In genomic region chr15:66838671-66839239, GRCh38 we compare ENCODE assay signal across 10 cellular contexts.
DNase-seq lines count a peak whose midpoint lies in the region; ATAC-seq and TF ChIP-seq lines count a peak whose summit lies in the region.
"Had no signal": no experiment of that assay in that cellular context is flagged by ENCODE, and none has a peak within 500 bp of the region (broad histone marks: within the 10 kb centered on the region; RNA-seq: fewer than 3 reads in every experiment).

No MANE protein-coding gene starts in this region.

- H3K4me3 ChIP-seq in BE2C (ENCODE audit: low read depth, low read length) (no peak overlapping the region), left lung (no peak overlapping the region)

- H3K27me3 ChIP-seq in BE2C (no peaks in the 10 kb centered on the region), left lung (no peaks in the 10 kb centered on the region)

- DNase-seq in BE2C (no peak), HuH-7 (ENCODE audit: low spot score) (peak; percentile 87), amniotic stem cell (lab: John Stamatoyannopoulos, UW) (peak; percentile 18), left lung (no peak), NCI-H2081 (lab: John Stamatoyannopoulos, UW) (no peak), medulla oblongata (ENCODE audit: extremely low spot score) (no peak)
- DNase-seq: activated CD4-positive, alpha-beta T cell treated with anti-CD3 and anti-CD28 coated beads for 36 hours; kidney glomerular epithelial cell had no signal

- H3K36me3 ChIP-seq in BE2C = no peaks in the 10 kb centered on the region
- no peaks in the 10 kb centered on the region for H3K36me3 ChIP-seq in left lung

- H3K9me3 ChIP-seq in BE2C = no peaks in the 10 kb centered on the region
- H3K9me3 ChIP-seq in left lung = no peaks in the 10 kb centered on the region

- TF ChIP-seq CTCF in BE2C (IDR thresholded peaks at IDR 0.05; ENCODE audit: low read depth, low read length) (peak; percentile 76), left lung (IDR thresholded peaks at IDR 0.05) (peak; percentile 42 to 60)

- TF ChIP-seq POLR2A in GM18505 (IDR thresholded peaks at IDR 0.05; ENCODE audit: borderline replicate concordance, extremely low read depth, insufficient read depth, insufficient read length) = no peak

- intact Hi-C loops in left lung (cut with DNase I) = no loop called here

- no peak for ATAC-seq in left lung
- ATAC-seq in GM18861 (IDR thresholded peaks at IDR 0.05; ENCODE audit: unreplicated experiment) = no peak
- ATAC-seq in GM18505 (IDR thresholded peaks at IDR 0.05; ENCODE audit: unreplicated experiment) = no peak
- ATAC-seq: activated CD4-positive, alpha-beta T cell treated with anti-CD3 and anti-CD28 coated beads for 36 hours had no signal

- H3K4me1 ChIP-seq in BE2C (no peaks in the 10 kb centered on the region), left lung (peaks cover 12 to 54% of the 10 kb centered on the region in 2 donors)

- H3K27ac ChIP-seq in left lung = no peak overlapping the region

Comparison
In these comparisons a context has a peak if more than half of its experiments do, and no peak if none do; other contexts are left out.
1. DNase-seq: peak in HuH-7 (single experiment) and amniotic stem cell (single experiment); none in BE2C (single experiment), left lung (0 of 2), NCI-H2081 (0 of 2) and medulla oblongata (single experiment).